8 cellular contexts compared by ENCODE assay signal in the genomic region with DNA sequence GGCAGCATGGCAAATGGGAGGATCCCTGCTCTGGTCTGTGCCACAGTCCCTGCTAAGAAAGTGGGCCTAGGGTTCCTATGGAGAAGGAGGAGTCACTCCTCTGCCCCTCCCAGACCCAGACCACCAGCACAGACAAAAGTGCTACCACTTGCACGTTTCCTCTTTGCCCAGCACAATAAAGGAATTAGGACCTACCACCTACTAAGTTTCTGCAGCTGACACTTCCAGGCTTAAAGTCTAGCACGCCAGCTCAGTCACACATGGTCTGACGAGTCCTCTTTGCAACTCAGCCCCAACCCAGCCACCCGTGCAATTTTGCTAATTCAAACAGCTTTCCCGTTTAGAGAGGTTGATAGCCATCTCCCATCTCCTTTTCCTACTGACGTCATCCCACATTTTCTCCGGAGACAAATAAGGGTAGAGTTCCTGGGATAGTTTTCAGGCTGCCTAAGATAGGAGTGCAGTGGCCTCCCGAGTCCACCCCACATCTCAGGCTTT.
A peak's percentile ranks its signal among the peaks of the same experiment; 100 is the strongest.
DNase-seq lines count a peak whose midpoint lies in the region; ATAC-seq, FAIRE-seq and TF ChIP-seq lines count a peak whose summit lies in the region.

No MANE protein-coding gene starts in this region.

- BruUV-seq in HepG2 (replicated peaks; lab: Mats Ljungman, UMichigan), result TSS peak; percentile 43

- H3K27ac Mint-ChIP-seq in activated T-cell treated with anti-CD3 and anti-CD28 coated beads, Interleukin-2, amount 50 U/mL, for 24 hours, result peak overlapping the region; percentile 93

- H3K4me3 Mint-ChIP-seq in activated T-cell treated with anti-CD3 and anti-CD28 coated beads, Interleukin-2, amount 50 U/mL, for 24 hours, result peak overlapping the region; percentile 91

- in situ Hi-C loops in HepG2 (cut with HindIII; ENCODE audit: extremely low pct_ligation_motif_present, low pct_unique_long_range_greater_than_20kb), result no loop called here

- no peak for DNase-seq in activated T-cell treated with anti-CD3 and anti-CD28 coated beads, Interleukin-2, amount 50 U/mL, for 24 hours
- no peak for DNase-seq in activated T-cell treated with anti-CD3 and anti-CD28 coated beads, Interleukin-2, amount 50 U/mL, for 1 hour
- peak; percentile 56 for DNase-seq in NCI-H226
- peak; percentile 76 to 85 for DNase-seq in cardiac fibroblast (ENCODE audit: low read depth in 2 of 2)
- peak; percentile 50 for DNase-seq in HepG2 (ENCODE audit: low spot score)
- DNase-seq in testis, result no peak
- no peak for DNase-seq in NCI-H345 (lab: John Stamatoyannopoulos, UW)
- no peak for DNase-seq in NCI-H1436 treated with DMSO at 0.1 percent for 48 hours (lab: John Stamatoyannopoulos, UW)

- H4K20me1 ChIP-seq in HepG2 (ENCODE audit: insufficient read depth, low read length), result no peaks in the 10 kb centered on the region

- H3K27ac ChIP-seq in HepG2 (ENCODE audit: extremely low read length, insufficient read depth, low read length), result peak overlapping the region; percentile 86
- peak overlapping the region; percentile 76 to 99 for H3K27ac ChIP-seq in testis

- H3K27me3 ChIP-seq in HepG2 (ENCODE audit: control insufficient read depth in 1 of 2, insufficient read depth in 2 of 2, low read length in 2 of 2), result no peaks in the 10 kb centered on the region; a peak in 1 of 5 replicates
- H3K27me3 ChIP-seq in testis, result no peaks in the 10 kb centered on the region

- peaks cover 69% of the 10 kb centered on the region for H3K79me2 ChIP-seq in HepG2 (ENCODE audit: insufficient read depth, low read length)

- POLR2A ChIA-PET in HepG2 (lab: Yijun Ruan, JAX), result interaction anchor here (0.7 to 6.1 kb wide), 23 partner anchors 9 to 211 kb away, joined by 3 to 115 read pairs (median 6); a partner anchor contains a TSS

- H3K4me2 ChIP-seq in HepG2 (ENCODE audit: low read depth, low read length), result peak overlapping the region; percentile 94

- TF ChIP-seq CTCF in cardiac fibroblast (IDR thresholded peaks at IDR 0.05; ENCODE audit: low read depth, low read length) (no peak), HepG2 (CRISPR knock-in tag; IDR thresholded peaks at IDR 0.05) (no peak), testis (IDR thresholded peaks at IDR 0.05) (no peak)

- TF ChIP-seq RAD21 in HepG2 (CRISPR knock-in tag; IDR thresholded peaks at IDR 0.05), result no peak

- peaks cover 20% of the 10 kb centered on the region for H3K36me3 Mint-ChIP-seq in activated T-cell treated with anti-CD3 and anti-CD28 coated beads, Interleukin-2, amount 50 U/mL, for 24 hours (ENCODE audit: low read depth)

- no peak for TF ChIP-seq EP300 in HepG2 (IDR thresholded peaks at IDR 0.05; ENCODE audit: low read depth in 2 of 2, low read length in 2 of 2)
- no peak for TF ChIP-seq EP300 in HepG2 (CRISPR knock-in tag; IDR thresholded peaks at IDR 0.05; ENCODE audit: borderline replicate concordance)

- ATAC-seq in HepG2, result peak; percentile 5; the same call in 2 of the 3 replicates

- no peaks in the 10 kb centered on the region for H3K9me3 Mint-ChIP-seq in activated T-cell treated with anti-CD3 and anti-CD28 coated beads, Interleukin-2, amount 50 U/mL, for 24 hours

- WGBS in HepG2 (ENCODE audit: low lambda C conversion rate), result 3% methylated on average over 8 of the region's 8 CpGs
- WGBS in testis, 2 donors, result 3 to 4% methylated on average over 8 of the region's 8 CpGs

- no peaks in the 10 kb centered on the region for H3K27me3 Mint-ChIP-seq in activated T-cell treated with anti-CD3 and anti-CD28 coated beads, Interleukin-2, amount 50 U/mL, for 24 hours

- peak overlapping the region; percentile 96 for H3K9ac ChIP-seq in HepG2 (ENCODE audit: insufficient read depth, low read depth, low read length)

- FAIRE-seq in HepG2 (lab: Jason Lieb, UNC), result no peak

- intact Hi-C loops in HepG2 (cut with micrococcal nuclease; ENCODE audit: unreplicated experiment) (no loop called here), testis (cut with DNase I; ENCODE audit: low total_unique reads) (no loop called here)

- no peak overlapping the region for H2AFZ ChIP-seq in HepG2 (ENCODE audit: low read length)

- H3K4me1 Mint-ChIP-seq in activated T-cell treated with anti-CD3 and anti-CD28 coated beads, Interleukin-2, amount 50 U/mL, for 24 hours (ENCODE audit: low read depth), result peaks cover 71% of the 10 kb centered on the region

- H3K36me3 ChIP-seq in HepG2 (replicated peaks in 1 of 2; ENCODE audit: control insufficient read depth in 1 of 2, insufficient read depth in 2 of 2, low read length in 2 of 2), result no peaks in the 10 kb centered on the region
- H3K36me3 ChIP-seq in testis (ENCODE audit: low read depth, missing control alignments), result no peaks in the 10 kb centered on the region

- H3K4me3 ChIP-seq in cardiac fibroblast (replicated peaks in 1 of 2; ENCODE audit: low read depth in 2 of 2, low read length in 2 of 2), result peak overlapping the region; percentile 60 to 69
- H3K4me3 ChIP-seq in HepG2 (replicated peaks in 1 of 3; ENCODE audit: insufficient read depth in 1 of 3, low read depth in 2 of 3, low read length in 3 of 3), result peak overlapping the region; percentile 76 to 80 (median 79)
- H3K4me3 ChIP-seq in testis, result peak overlapping the region; percentile 74 to 85

- H3K4me1 ChIP-seq in HepG2 (ENCODE audit: insufficient read depth, low read length), result peaks cover 64% of the 10 kb centered on the region
- H3K4me1 ChIP-seq in testis, result peaks cover 59% of the 10 kb centered on the region

- H3K9me3 ChIP-seq in HepG2 (ENCODE audit: low read length) (no peaks in the 10 kb centered on the region), testis (no peaks in the 10 kb centered on the region)

- CTCF ChIA-PET in HepG2 (lab: Yijun Ruan, JAX; ENCODE audit: low intra/inter-chr PET ratio, low total read pairs), result no interaction called here

- TF ChIP-seq POLR2A in HepG2 (IDR thresholded peaks at IDR 0.05; ENCODE audit: insufficient read depth in 1 of 2, low read depth in 2 of 2, low read length in 2 of 2) (no peak), testis (IDR thresholded peaks at IDR 0.05) (no peak)

TF ChIP-seq in HepG2, 621 proteins besides CTCF, POLR2A, EP300 and RAD21:
- TF ChIP-seq ZNF761 (CRISPR knock-in tag; conservative IDR thresholded peaks at IDR 0.05) (0 out of 2 replicates have a peak, but pooled peaks have one; percentile 11), ZNF790 (CRISPR knock-in tag; IDR thresholded peaks at IDR 0.05; ENCODE audit: borderline replicate concordance) (peak; percentile 86; the same call in 1 of the 2 replicates), CCDC6 (CRISPR knock-in tag; IDR thresholded peaks at IDR 0.05) (peak; percentile 53; the same call in 1 of the 2 replicates), RORA (CRISPR knock-in tag; IDR thresholded peaks at IDR 0.05) (0 out of 2 replicates have a peak, but pooled peaks have one; percentile 26), ZNF552 (CRISPR knock-in tag; IDR thresholded peaks at IDR 0.05; ENCODE audit: borderline replicate concordance) (no peak), ATF7 (IDR thresholded peaks at IDR 0.05) (peak; percentile 94), ATF7 (CRISPR knock-in tag; IDR thresholded peaks at IDR 0.05) (no peak; the same call in 1 of the 2 replicates), CREB1 (IDR thresholded peaks at IDR 0.05) (peak; percentile 89), CREB1 (CRISPR knock-in tag; IDR thresholded peaks at IDR 0.05) (no peak), ZNF776 (CRISPR knock-in tag; IDR thresholded peaks at IDR 0.05) (0 out of 2 replicates have a peak, but pooled peaks have one; percentile 5), GPN1 (CRISPR knock-in tag; IDR thresholded peaks at IDR 0.05; ENCODE audit: borderline replicate concordance) (no peak)
- TF ChIP-seq, protein P1, sequence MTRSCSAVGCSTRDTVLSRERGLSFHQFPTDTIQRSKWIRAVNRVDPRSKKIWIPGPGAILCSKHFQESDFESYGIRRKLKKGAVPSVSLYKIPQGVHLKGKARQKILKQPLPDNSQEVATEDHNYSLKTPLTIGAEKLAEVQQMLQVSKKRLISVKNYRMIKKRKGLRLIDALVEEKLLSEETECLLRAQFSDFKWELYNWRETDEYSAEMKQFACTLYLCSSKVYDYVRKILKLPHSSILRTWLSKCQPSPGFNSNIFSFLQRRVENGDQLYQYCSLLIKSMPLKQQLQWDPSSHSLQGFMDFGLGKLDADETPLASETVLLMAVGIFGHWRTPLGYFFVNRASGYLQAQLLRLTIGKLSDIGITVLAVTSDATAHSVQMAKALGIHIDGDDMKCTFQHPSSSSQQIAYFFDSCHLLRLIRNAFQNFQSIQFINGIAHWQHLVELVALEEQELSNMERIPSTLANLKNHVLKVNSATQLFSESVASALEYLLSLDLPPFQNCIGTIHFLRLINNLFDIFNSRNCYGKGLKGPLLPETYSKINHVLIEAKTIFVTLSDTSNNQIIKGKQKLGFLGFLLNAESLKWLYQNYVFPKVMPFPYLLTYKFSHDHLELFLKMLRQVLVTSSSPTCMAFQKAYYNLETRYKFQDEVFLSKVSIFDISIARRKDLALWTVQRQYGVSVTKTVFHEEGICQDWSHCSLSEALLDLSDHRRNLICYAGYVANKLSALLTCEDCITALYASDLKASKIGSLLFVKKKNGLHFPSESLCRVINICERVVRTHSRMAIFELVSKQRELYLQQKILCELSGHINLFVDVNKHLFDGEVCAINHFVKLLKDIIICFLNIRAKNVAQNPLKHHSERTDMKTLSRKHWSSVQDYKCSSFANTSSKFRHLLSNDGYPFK (CRISPR knock-in tag; IDR thresholded peaks at IDR 0.05; ENCODE audit: borderline replicate concordance), result peak; percentile 28; the same call in 1 of the 2 replicates

Comparison
In these comparisons a context has a peak if more than half of its experiments do, and no peak if none do; other contexts are left out.
1. DNase-seq: peak in NCI-H226 (single experiment), cardiac fibroblast (2 of 2) and HepG2 (single experiment); none in activated T-cell treated with anti-CD3 and anti-CD28 coated beads, Interleukin-2, amount 50 U/mL, for 24 hours (single experiment), activated T-cell treated with anti-CD3 and anti-CD28 coated beads, Interleukin-2, amount 50 U/mL, for 1 hour (single experiment), testis (single experiment), NCI-H345 (single experiment) and NCI-H1436 treated with DMSO at 0.1 percent for 48 hours (single experiment).
2. Peak in every context shown above with its lines, with median percentiles within 50 percentile points of each other: H3K4me3 ChIP-seq.